Comparison of ENCODE assay signal across 12 cellular contexts in genomic region chr10:71971769-71972555, GRCh38. TPM values are rescaled to one million over a fixed set of nuclear protein-coding genes. Genes with fewer than 3 reads are reported as not detected.
DNase-seq lines count a peak whose midpoint lies in the region; ATAC-seq and TF ChIP-seq lines count a peak whose summit lies in the region.
"Had no signal": no experiment of that assay in that cellular context is flagged by ENCODE, and none has a peak within 500 bp of the region (broad histone marks: within the 10 kb centered on the region; RNA-seq: fewer than 3 reads in every experiment).

No MANE protein-coding gene starts in this region.

- intact Hi-C loops in dorsolateral prefrontal cortex (cut with DNase I), result no loop called here
- intact Hi-C loops in prostate gland (cut with DNase I), result no loop called here

- TF ChIP-seq CTCF in GM10248 (IDR thresholded peaks at IDR 0.05; ENCODE audit: control extremely low read depth, extremely low read depth, low read depth, missing control alignments), result no peak
- TF ChIP-seq CTCF in dorsolateral prefrontal cortex (IDR thresholded peaks at IDR 0.05 in 54 of 56, conservative IDR thresholded peaks at IDR 0.05 in 2 of 56; ENCODE audit: low read depth in 1 of 56, partially characterized antibody in 56 of 56), result no peak
- TF ChIP-seq CTCF in prostate gland (IDR thresholded peaks at IDR 0.05), result no peak

- H3K9me3 ChIP-seq in prostate gland, result no peaks in the 10 kb centered on the region
- H3K9me3 ChIP-seq: body of pancreas had no signal

- H3K27me3 ChIP-seq in dorsolateral prefrontal cortex, result no peaks in the 10 kb centered on the region
- no peaks in the 10 kb centered on the region for H3K27me3 ChIP-seq in prostate gland (replicated peaks; ENCODE audit: insufficient read depth)
- H3K27me3 ChIP-seq: body of pancreas had no signal

- 80% methylated on average over 21 of the region's 21 CpGs for WGBS in prostate gland

- POLR2A ChIA-PET in GM10248 (lab: Yijun Ruan, JAX), result no interaction called here

- peaks cover 9% of the 10 kb centered on the region for H3K4me1 ChIP-seq in prostate gland (replicated peaks)

- peak overlapping the region; percentile 3 to 100 (median 97) for H3K27ac ChIP-seq in dorsolateral prefrontal cortex
- H3K27ac ChIP-seq in prostate gland, result peak overlapping the region; percentile 78 to 82

- DNase-seq in GM10248 (ENCODE audit: extremely low spot score) (peak; percentile 54), dorsolateral prefrontal cortex (no peak), prostate gland (ENCODE audit: low spot score) (no peak), SW 1271 (lab: John Stamatoyannopoulos, UW) (no peak)
- DNase-seq: body of pancreas, DND-41, NCI-H1092 had no signal

- H3K36me3 ChIP-seq in prostate gland, result no peaks in the 10 kb centered on the region

- H3K4me3 ChIP-seq in dorsolateral prefrontal cortex, result peak overlapping the region in 5 of 59 donors; percentile 9 to 32 (median 14)
- no peak overlapping the region for H3K4me3 ChIP-seq in prostate gland
- H3K4me3 ChIP-seq: body of pancreas had no signal

- CTCF ChIA-PET in GM10248 (lab: Yijun Ruan, JAX), result interaction anchor here (0.9 kb wide), 1 partner anchor 16 kb away, joined by 3 read pairs; no protein-coding TSS in a partner anchor

- TF ChIP-seq POLR2A in prostate gland (IDR thresholded peaks at IDR 0.05), result no peak
- TF ChIP-seq POLR2A in GM18505 (IDR thresholded peaks at IDR 0.05; ENCODE audit: borderline replicate concordance, extremely low read depth, insufficient read depth, insufficient read length), result no peak

- ATAC-seq in HG02870 (IDR thresholded peaks at IDR 0.05; ENCODE audit: unreplicated experiment) (peak; percentile 43), HG02885 (IDR thresholded peaks at IDR 0.05; ENCODE audit: poor library complexity, unreplicated experiment) (no peak), GM21447 (IDR thresholded peaks at IDR 0.05; ENCODE audit: unreplicated experiment) (no peak), GM18505 (IDR thresholded peaks at IDR 0.05; ENCODE audit: unreplicated experiment) (no peak)
- ATAC-seq: body of pancreas, sciatic nerve had no signal

RNA-seq across cellular contexts. Expression of gene CHST3, which starts 7.8 kb away (rescaled TPM):
- total RNA-seq in dorsolateral prefrontal cortex (10 to 100 TPM in 108 of 120 experiments, 1 to 10 TPM in 12; 7.0 to 62.9 (median 19.6) TPM), prostate gland (100 to 1,000 TPM in 1 of 2 donors, 10 to 100 TPM in 1; 16.5 to 197 TPM)
